Comparison of ENCODE assay signal across 21 cellular contexts in the genomic region with DNA sequence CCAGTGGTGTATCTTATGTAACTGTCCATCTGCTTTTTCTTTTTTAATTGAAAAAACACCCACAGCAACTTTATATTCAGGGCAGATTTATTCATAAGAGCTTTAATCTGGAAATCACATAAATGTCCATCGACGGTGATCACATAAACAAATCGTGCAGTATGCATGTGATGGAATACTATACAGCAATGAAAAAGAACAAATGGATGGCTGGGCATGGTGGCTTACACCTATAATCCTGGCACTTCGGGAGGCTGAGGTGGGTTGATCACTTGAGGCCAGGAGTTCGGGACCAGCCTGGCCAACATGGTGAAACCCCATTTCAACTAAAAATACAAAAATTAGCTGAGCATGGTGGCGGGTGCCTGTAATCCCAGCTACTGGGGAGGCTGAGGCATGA. TPM values are rescaled to one million over a fixed set of nuclear protein-coding genes. Genes with fewer than 3 reads are reported as not detected.
"Had no signal": no experiment of that assay in that cellular context is flagged by ENCODE, and none has a peak within 500 bp of the region (broad histone marks: within the 10 kb centered on the region; RNA-seq: fewer than 3 reads in every experiment).

No MANE protein-coding gene starts in this region.

- DNase-seq: foreskin keratinocyte; left colon; left ventricle myocardium superior; mesenchymal stem cell; naive thymus-derived CD4-positive, alpha-beta T cell; nephron progenitor cell; sigmoid colon; stimulated activated CD4-positive, alpha-beta T cell treated with anti-CD3 and anti-CD28 coated beads, Interleukin-2, amount 100 ng/mL, for 24 hours; stimulated activated CD4-positive, alpha-beta T cell treated with anti-CD3 and anti-CD28 coated beads, Interleukin-4, amount 100 ng/mL, for 4 hours; stimulated activated naive B cell treated with anti-CD40 and anti-IgM and Interleukin-4, amounts not matched to agents 10 μg/mL and 1 μg/mL and 100 μg/mL, for 72 hours; stimulated activated naive CD8-positive, alpha-beta T cell treated with anti-CD3 and anti-CD28 coated beads, Interleukin-15, amount 100 ng/mL, for 72 hours; substantia nigra; uterus had no signal

- H3K9ac ChIP-seq: parathyroid adenoma had no signal

- H3K4me2 ChIP-seq: hepatocyte had no signal

- H2AFZ ChIP-seq: hepatocyte, parathyroid adenoma had no signal

- H3K79me2 ChIP-seq: hepatocyte, parathyroid adenoma had no signal

- FAIRE-seq: endothelial cell of umbilical vein had no signal

- H3K4me3 ChIP-seq: hepatocyte, lung, prostate gland, sigmoid colon, skin epidermis, thoracic aorta, uterus had no signal

- H3K27me3 ChIP-seq: hepatocyte, uterus had no signal

- H3K36me3 ChIP-seq: prostate gland, sigmoid colon, thoracic aorta, uterus had no signal

- H3K27ac ChIP-seq: foreskin keratinocyte, hepatocyte, parathyroid adenoma, prostate gland, sigmoid colon, skin epidermis, thoracic aorta, uterus had no signal

- H3K4me1 ChIP-seq: foreskin keratinocyte, parathyroid adenoma, prostate gland, sigmoid colon, uterus had no signal

- H3K9me3 ChIP-seq: prostate gland, sigmoid colon, thoracic aorta, uterus had no signal

RNA-seq across cellular contexts. Expression of a gene that starts 39.1 kb away (rescaled TPM):
- total RNA-seq: endothelial cell of umbilical vein, mononuclear cell had no signal
- polyA plus RNA-seq: naive thymus-derived CD4-positive, alpha-beta T cell had no signal
